23 cellular contexts compared by ENCODE assay signal in the genomic region with DNA sequence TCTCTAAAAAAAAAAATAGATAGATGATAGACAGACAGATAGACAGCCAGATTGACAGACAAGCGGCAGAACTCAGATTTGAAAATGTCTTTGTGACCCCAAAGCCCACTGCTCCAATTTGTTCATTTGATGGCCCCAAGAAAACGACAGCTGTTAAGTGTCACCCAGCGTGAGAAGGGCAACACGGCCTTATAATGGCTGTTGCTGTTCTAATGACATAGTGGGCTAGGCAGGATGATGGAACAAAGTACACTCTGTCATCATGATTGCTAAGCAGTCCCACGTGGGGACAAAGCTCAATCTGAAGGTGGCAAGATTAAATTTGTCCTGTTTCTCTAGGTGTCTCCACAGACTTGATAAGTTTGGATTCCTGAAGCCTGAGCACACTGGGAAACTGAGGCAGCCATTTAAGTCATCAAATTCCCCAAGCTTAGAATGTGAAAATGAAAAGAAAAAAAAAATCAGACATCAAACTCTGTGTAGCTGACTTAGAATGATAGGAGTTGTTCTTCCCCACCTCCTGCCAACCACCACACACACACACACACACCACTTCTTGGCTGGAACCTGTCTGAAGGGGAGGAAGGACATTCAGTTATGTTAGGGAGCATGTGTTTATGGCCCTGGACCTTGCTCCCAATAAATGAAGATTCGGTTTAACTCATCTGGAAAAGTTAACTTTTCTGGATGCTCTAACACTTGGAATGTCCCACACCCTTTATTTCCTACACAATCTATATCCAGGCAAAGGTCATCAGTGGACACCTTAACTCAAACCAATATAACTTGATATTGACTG.
DNase-seq lines count a peak whose midpoint lies in the region; ATAC-seq and TF ChIP-seq lines count a peak whose summit lies in the region.
"Had no signal": no experiment of that assay in that cellular context is flagged by ENCODE, and none has a peak within 500 bp of the region (broad histone marks: within the 10 kb centered on the region; RNA-seq: fewer than 3 reads in every experiment).

No MANE protein-coding gene starts in this region.

- no peak overlapping the region for H2AK9ac ChIP-seq in IMR-90 (replicated peaks; ENCODE audit: low read depth, low read length, poor library complexity)

- BruUV-seq in IMR-90 (replicated peaks; lab: Mats Ljungman, UMichigan), result no TSS peak

- no peaks in the 10 kb centered on the region for H3K36me3 Mint-ChIP-seq in CD4-positive, alpha-beta T cell (ENCODE audit: low read depth)

- in situ Hi-C loops in IMR-90 (cut with MboI; ENCODE audit: low sequenced_read_pairs) (no loop called here), transverse colon (cut with MboI; ENCODE audit: low pct_ligation_motif_present in 1 of 4, low pct_unique_long_range_greater_than_20kb in 1 of 4, low sequenced_read_pairs in 3 of 4) (no loop called here)

- H2BK20ac ChIP-seq in IMR-90 (ENCODE audit: low read depth, low read length), result no peak overlapping the region

- CTCF ChIA-PET in IMR-90 (lab: Yijun Ruan, JAX), result interaction anchor here (0.7 kb wide), 1 partner anchor 8 kb away, joined by 4 read pairs; no protein-coding TSS in a partner anchor
- CTCF ChIA-PET in CD4-positive, alpha-beta T cell (lab: Charles Lee), result no interaction called here

- no peak overlapping the region for H2BK15ac ChIP-seq in IMR-90 (ENCODE audit: low read depth, low read length)

- H3K4me2 ChIP-seq in IMR-90 (ENCODE audit: low read depth, low read length), result no peak overlapping the region
- H3K4me2 ChIP-seq: A549 had no signal

- no peaks in the 10 kb centered on the region for H3K9me1 ChIP-seq in IMR-90 (ENCODE audit: insufficient read depth, low read length)

- no peak for TF ChIP-seq POLR2A in IMR-90 (IDR thresholded peaks at IDR 0.05; ENCODE audit: low read depth, low read length)
- no peak for TF ChIP-seq POLR2A in transverse colon (IDR thresholded peaks at IDR 0.05)

- H3K27me3 Mint-ChIP-seq in CD4-positive, alpha-beta T cell, result peaks cover 4% of the 10 kb centered on the region

- TF ChIP-seq CTCF in IMR-90 (conservative IDR thresholded peaks at IDR 0.05; ENCODE audit: low read depth, low read length) (no peak), colonic mucosa (IDR thresholded peaks at IDR 0.05) (no peak), liver (IDR thresholded peaks at IDR 0.05; ENCODE audit: low read depth, low read length, missing input control) (no peak), transverse colon (IDR thresholded peaks at IDR 0.05) (no peak)
- TF ChIP-seq CTCF in CD4-positive, alpha-beta T cell (IDR thresholded peaks at IDR 0.05), result no peak

- H3K79me1 ChIP-seq in IMR-90 (ENCODE audit: low read depth in 1 of 2, low read length in 2 of 2), result no peaks in the 10 kb centered on the region

- H4K20me1 ChIP-seq in IMR-90 (ENCODE audit: insufficient read depth, low read length), result no peaks in the 10 kb centered on the region

- no peak overlapping the region for H2AK5ac ChIP-seq in IMR-90 (ENCODE audit: low read depth, low read length)

- H3K36me3 ChIP-seq in IMR-90 (ENCODE audit: control insufficient read depth, insufficient read depth, low read length) (no peaks in the 10 kb centered on the region), colonic mucosa (no peaks in the 10 kb centered on the region), liver (ENCODE audit: control insufficient read depth in 4 of 4, insufficient read depth in 3 of 4, low read depth in 1 of 4, low read length in 3 of 4) (no peaks in the 10 kb centered on the region), transverse colon (no peaks in the 10 kb centered on the region)

- H2AFZ ChIP-seq in IMR-90 (replicated peaks; ENCODE audit: low read length, poor library complexity), result peak overlapping the region; percentile 43

- intact Hi-C loops in IMR-90 (cut with micrococcal nuclease) (no loop called here), colonic mucosa (cut with DNase I) (no loop called here), transverse colon (cut with DNase I; ENCODE audit: low total_unique reads) (no loop called here)
- intact Hi-C loops in CD4-positive, alpha-beta T cell (cut with DNase I, micrococcal nuclease), result no loop called here

- TF ChIP-seq RAD21 in IMR-90 (IDR thresholded peaks at IDR 0.05; ENCODE audit: low read length) (no peak), liver (IDR thresholded peaks at IDR 0.05) (peak in 1 of 2 donors; percentile 35)

- no peak overlapping the region for H3K56ac ChIP-seq in IMR-90 (ENCODE audit: extremely low read depth, insufficient read depth, low read length)

- WGBS in IMR-90 (ENCODE audit: extremely low coverage in 2 of 2, insufficient read length in 1 of 2), 2 experiments, result 51% methylated on average over 4 of the region's 6 CpGs; no CpG with 5 or more reads in 1 of the 2 experiments
- WGBS in liver, result 51% methylated on average over 6 of the region's 6 CpGs
- WGBS in transverse colon (ENCODE audit: low coverage in 1 of 2), 2 donors, result 44 to 50% methylated on average over 1 to 6 of the region's 6 CpGs

- no peak overlapping the region for H3K27ac Mint-ChIP-seq in CD4-positive, alpha-beta T cell

- H3K14ac ChIP-seq in IMR-90 (replicated peaks; ENCODE audit: low read depth, low read length), result no peak overlapping the region

- H3K4me1 ChIP-seq in IMR-90 (ENCODE audit: control insufficient read depth, insufficient read depth, low read length), result no peaks in the 10 kb centered on the region
- H3K4me1 ChIP-seq in colonic mucosa, result no peaks in the 10 kb centered on the region
- peaks cover 0 to 8% (median 5%) of the 10 kb centered on the region in 4 donors for H3K4me1 ChIP-seq in liver (ENCODE audit: control insufficient read depth in 4 of 4, insufficient read depth in 4 of 4, low read length in 3 of 4)
- H3K4me1 ChIP-seq in transverse colon, result no peaks in the 10 kb centered on the region
- H3K4me1 ChIP-seq: A549 had no signal

- H4K91ac ChIP-seq in IMR-90 (ENCODE audit: insufficient read depth, low read depth, low read length), result no peak overlapping the region

- H3K9me3 Mint-ChIP-seq in CD4-positive, alpha-beta T cell, result peaks cover 6% of the 10 kb centered on the region

- dilution Hi-C loops in IMR-90 (cut with HindIII; ENCODE audit: low sequenced_read_pairs, unreplicated experiment), result no loop called here

- H2BK5ac ChIP-seq in IMR-90 (ENCODE audit: low read depth, low read length, poor library complexity, severe bottlenecking), result no peak overlapping the region

- peaks cover 12% of the 10 kb centered on the region for H3K4me1 Mint-ChIP-seq in CD4-positive, alpha-beta T cell (ENCODE audit: low read depth)

- ATAC-seq in IMR-90 (ENCODE audit: low read depth) (no peak), HG02678 (IDR thresholded peaks at IDR 0.05; ENCODE audit: unreplicated experiment) (no peak)
- no peak for ATAC-seq in CD4-positive, alpha-beta T cell (ENCODE audit: poor library complexity)
- ATAC-seq: A549, HCT116 had no signal

- H3K18ac ChIP-seq in IMR-90 (ENCODE audit: low read depth, low read length), result no peak overlapping the region

- H2BK120ac ChIP-seq in IMR-90 (ENCODE audit: low read depth, low read length), result no peak overlapping the region

- H3K27me3 ChIP-seq in IMR-90 (ENCODE audit: control insufficient read depth, insufficient read depth, low read length) (no peaks in the 10 kb centered on the region), colonic mucosa (no peaks in the 10 kb centered on the region), liver (ENCODE audit: control insufficient read depth in 4 of 4, insufficient read depth in 4 of 4, low read length in 3 of 4) (no peaks in the 10 kb centered on the region), transverse colon (no peaks in the 10 kb centered on the region)
- H3K27me3 ChIP-seq in CD4-positive, alpha-beta T cell (ENCODE audit: control insufficient read depth, insufficient read depth, low read length), result no peaks in the 10 kb centered on the region

- no peaks in the 10 kb centered on the region for H3K9me3 ChIP-seq in IMR-90 (ENCODE audit: control insufficient read depth, insufficient read depth, low read length)
- H3K9me3 ChIP-seq in colonic mucosa, result no peaks in the 10 kb centered on the region
- H3K9me3 ChIP-seq in liver (ENCODE audit: control insufficient read depth in 4 of 4, low read length in 3 of 4), result no peaks in the 10 kb centered on the region
- no peaks in the 10 kb centered on the region for H3K9me3 ChIP-seq in transverse colon
- H3K9me3 ChIP-seq in CD4-positive, alpha-beta T cell (ENCODE audit: control insufficient read depth, low read length), result no peaks in the 10 kb centered on the region
- H3K9me3 ChIP-seq: A549 had no signal

- no peak overlapping the region; the same call in 1 of the 2 replicates for H3K23ac ChIP-seq in IMR-90 (ENCODE audit: low read depth, low read length)

- no peak overlapping the region for H4K8ac ChIP-seq in IMR-90 (ENCODE audit: low read depth in 2 of 2, low read length in 2 of 2)

- H4K5ac ChIP-seq in IMR-90 (ENCODE audit: low read depth, low read length), result no peak overlapping the region

- H3K4me3 Mint-ChIP-seq in CD4-positive, alpha-beta T cell, result no peak overlapping the region

- DNase-seq in IMR-90 (no peak), colonic mucosa (peak; percentile 23), transverse colon (peak; percentile 15), 8988T (no peak)
- DNase-seq in CD4-positive, alpha-beta T cell, result no peak
- DNase-seq: AML-193, DMS153, DND-41, KG1, MM.1S, NCI-H1694, NCI-H2029 treated with DMSO at 0.1 percent for 48 hours, NCI-H226, NCI-H510A, NCI-H69, SIG-M5, SW 1271 had no signal

- TF ChIP-seq EP300 in transverse colon (IDR thresholded peaks at IDR 0.05; ENCODE audit: low read depth), result no peak

- no peak overlapping the region for H3K9ac ChIP-seq in IMR-90 (ENCODE audit: low read depth, low read length)
- H3K9ac ChIP-seq in colonic mucosa (ENCODE audit: low read depth in 2 of 2, low read length in 2 of 2), result no peak overlapping the region
- H3K9ac ChIP-seq in liver (ENCODE audit: low read depth in 1 of 2, low read length in 2 of 2), result no peak overlapping the region

- POLR2A ChIA-PET in IMR-90 (lab: Charles Lee; ENCODE audit: unreplicated experiment), result no interaction called here
- POLR2A ChIA-PET in CD4-positive, alpha-beta T cell (lab: Charles Lee), result no interaction called here

- H3K27ac ChIP-seq in IMR-90 (ENCODE audit: insufficient read depth, low read length) (no peak overlapping the region), colonic mucosa (no peak overlapping the region), liver (ENCODE audit: low read depth in 1 of 2, low read length in 2 of 2) (peak overlapping the region in 1 of 2 donors; percentile 2), transverse colon (no peak overlapping the region)
- H3K27ac ChIP-seq in CD4-positive, alpha-beta T cell (ENCODE audit: low read depth, low read length), result no peak overlapping the region
- H3K27ac ChIP-seq: A549, C4-2B, SK-N-MC had no signal

- no peak overlapping the region for H3K4ac ChIP-seq in IMR-90 (ENCODE audit: low read depth, low read length)

- no peak overlapping the region for H3K4me3 ChIP-seq in IMR-90 (ENCODE audit: insufficient read depth, low read depth, low read length)
- no peak overlapping the region for H3K4me3 ChIP-seq in colonic mucosa
- no peak overlapping the region for H3K4me3 ChIP-seq in liver (ENCODE audit: low read depth in 1 of 3, low read length in 3 of 3)
- H3K4me3 ChIP-seq in transverse colon, result no peak overlapping the region
- H3K4me3 ChIP-seq: A549, SK-N-MC had no signal

TF ChIP-seq in IMR-90, 13 proteins besides CTCF, POLR2A, EP300 and RAD21 (continues in another document):
- no peak for TF ChIP-seq MAFK (IDR thresholded peaks at IDR 0.05; ENCODE audit: low read depth, low read length)

Comparison
In these comparisons a context has a peak if more than half of its experiments do, and no peak if none do; other contexts are left out.
1. DNase-seq: peak in colonic mucosa (single experiment) and transverse colon (single experiment); none in IMR-90 (single experiment), 8988T (single experiment) and CD4-positive, alpha-beta T cell (0 of 10).